ENCODE assay signal across 8 cellular contexts in genomic region chr12:108731866-108732461, GRCh38.
DNase-seq lines count a peak whose midpoint lies in the region; ATAC-seq and TF ChIP-seq lines count a peak whose summit lies in the region.

No MANE protein-coding gene starts in this region.

- peaks cover 21% of the 10 kb centered on the region for H3K4me1 ChIP-seq in rectal smooth muscle tissue (ENCODE audit: control insufficient read depth, insufficient read depth, low read length)

- no peaks in the 10 kb centered on the region for H3K36me3 ChIP-seq in rectal smooth muscle tissue (ENCODE audit: control insufficient read depth, insufficient read depth, low read length)

- in situ Hi-C loops in astrocyte of the cerebellum (cut with HindIII; ENCODE audit: low sequenced_read_pairs) = no loop called here

- H3K27ac ChIP-seq in rectal smooth muscle tissue (ENCODE audit: low read depth, low read length) = peak overlapping the region; percentile 98

- ATAC-seq in GM18502 (IDR thresholded peaks at IDR 0.05; ENCODE audit: poor library complexity, unreplicated experiment) (peak; percentile 57), HG02970 (IDR thresholded peaks at IDR 0.05; ENCODE audit: low FRiP score, unreplicated experiment) (peak; percentile 59)

- no peaks in the 10 kb centered on the region for H3K27me3 ChIP-seq in rectal smooth muscle tissue (ENCODE audit: control insufficient read depth, insufficient read depth, low read length)

- DNase-seq in NCI-H187 treated with DMSO at 0.1 percent for 48 hours (lab: John Stamatoyannopoulos, UW) = peak; percentile 98
- peak; percentile 99 for DNase-seq in T-helper 9 cell
- DNase-seq in astrocyte of the cerebellum (ENCODE audit: low read depth) = peak; percentile 96
- DNase-seq in hepatic stellate cell (ENCODE audit: low spot score) = peak; percentile 94
- no peak for DNase-seq in DMS79 treated with DMSO at 0.1 percent for 48 hours (lab: John Stamatoyannopoulos, UW)

- H3K4me3 ChIP-seq in astrocyte of the cerebellum (ENCODE audit: low read depth, low read length) = peak overlapping the region; percentile 87
- H3K4me3 ChIP-seq in rectal smooth muscle tissue (ENCODE audit: low read length) = peak overlapping the region; percentile 90

- H3K9ac ChIP-seq in rectal smooth muscle tissue (ENCODE audit: low read length) = peak overlapping the region; percentile 71

- no peak for TF ChIP-seq CTCF in astrocyte of the cerebellum (IDR thresholded peaks at IDR 0.05; ENCODE audit: low read depth, low read length, missing control alignments)
